In genomic region chr1:10939654-10940450, GRCh38 we compare ENCODE assay signal across 1 cellular context.
TF ChIP-seq lines count a peak whose summit lies in the region.

No MANE protein-coding gene starts in this region.

TF ChIP-seq in H1, 55 proteins besides CTCF, POLR2A, EP300 and RAD21:
- TF ChIP-seq JUN (IDR thresholded peaks at IDR 0.05; ENCODE audit: low read depth, low read length): no peak
- no peak for TF ChIP-seq KDM1A (IDR thresholded peaks at IDR 0.05; ENCODE audit: borderline replicate concordance, low read length)
